In the genomic region with DNA sequence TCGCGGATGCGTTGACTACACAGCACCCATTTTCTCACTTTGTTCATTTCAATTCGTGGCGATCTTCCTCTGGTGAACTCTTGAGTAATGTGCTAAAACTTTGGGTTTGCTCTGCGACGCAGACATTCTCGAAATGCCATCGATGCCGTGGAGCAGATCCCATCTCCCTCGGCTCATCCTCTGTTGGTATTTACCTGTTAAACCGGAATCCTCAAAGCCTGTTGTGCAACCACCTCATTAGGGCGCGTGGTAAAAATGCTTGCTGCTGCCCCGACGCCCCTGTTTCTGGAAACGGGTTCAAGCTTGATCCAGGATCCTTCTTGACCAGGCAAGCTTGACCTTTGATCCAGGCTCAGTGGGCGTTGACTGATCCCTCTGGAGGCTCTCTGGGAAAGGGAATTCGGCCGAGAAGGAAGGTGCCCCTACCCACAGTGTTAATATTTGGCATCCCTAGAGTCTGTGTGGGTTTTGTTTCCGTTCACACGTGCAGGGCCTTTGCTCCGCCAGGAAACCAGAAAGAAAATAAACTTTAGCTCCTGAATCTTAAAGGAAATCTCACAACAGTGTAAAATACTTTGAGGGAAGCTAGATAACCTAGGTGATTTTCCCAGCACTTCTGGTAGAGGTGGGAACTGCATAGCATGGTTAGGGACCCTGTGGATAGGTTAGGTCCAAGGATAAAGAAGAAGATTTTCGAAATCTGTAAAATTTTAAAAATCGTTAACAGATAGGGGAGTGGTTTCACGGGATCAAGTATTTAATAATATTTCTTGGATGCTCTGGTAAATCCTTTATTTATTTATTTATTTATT, we compare ENCODE assay signal across 8 cellular contexts. TPM values are rescaled to one million over a fixed set of nuclear protein-coding genes. Genes with fewer than 3 reads are reported as not detected.
DNase-seq lines count a peak whose midpoint lies in the region; ATAC-seq and TF ChIP-seq lines count a peak whose summit lies in the region.

No MANE protein-coding gene starts in this region.

- H3K4me3 ChIP-seq in KMS-11 (IDR thresholded peaks at IDR 0.05; ENCODE audit: insufficient read depth, low read depth, low read length) (peak overlapping the region; percentile 46), endodermal cell (ENCODE audit: low read length) (peak overlapping the region; percentile 95), mononuclear cell (ENCODE audit: low read length) (peak overlapping the region; percentile 74), thoracic aorta (peak overlapping the region; percentile 89)

- no peaks in the 10 kb centered on the region for H3K9me3 Mint-ChIP-seq in endodermal cell

- peaks cover 59% of the 10 kb centered on the region for H3K79me2 ChIP-seq in KMS-11 (ENCODE audit: insufficient read depth, low read depth)

- peak overlapping the region; percentile 100 for H3K27ac Mint-ChIP-seq in endodermal cell

- H3K36me3 Mint-ChIP-seq in endodermal cell (ENCODE audit: low read depth), result peaks cover 16% of the 10 kb centered on the region

- WGBS in endodermal cell (ENCODE audit: insufficient coverage in 1 of 2, insufficient read length in 1 of 2), 2 experiments, result 0 to 2% methylated on average over 17 to 26 of the region's 26 CpGs

- ATAC-seq in thoracic aorta (ENCODE audit: insufficient number of reproducible peaks, low FRiP score, low read depth) (no peak), GM21528 (IDR thresholded peaks at IDR 0.05; ENCODE audit: low FRiP score, unreplicated experiment) (no peak), GM19397 (IDR thresholded peaks at IDR 0.05; ENCODE audit: unreplicated experiment) (no peak)

- H3K9ac ChIP-seq in KMS-11 (peak overlapping the region; percentile 99), endodermal cell (ENCODE audit: extremely low read depth, low read length, poor library complexity, severe bottlenecking) (peak overlapping the region; percentile 95)

- H3K36me3 ChIP-seq in KMS-11 (ENCODE audit: insufficient read depth) (no peaks in the 10 kb centered on the region), endodermal cell (ENCODE audit: control insufficient read depth, insufficient read depth, low read length) (peaks cover 29% of the 10 kb centered on the region), thoracic aorta (no peaks in the 10 kb centered on the region)

- H3K27ac ChIP-seq in KMS-11, result peak overlapping the region; percentile 98
- peak overlapping the region; percentile 100 for H3K27ac ChIP-seq in VCaP
- H3K27ac ChIP-seq in endodermal cell (ENCODE audit: low read depth, low read length), result peak overlapping the region; percentile 98
- peak overlapping the region; percentile 95 to 98 for H3K27ac ChIP-seq in thoracic aorta

- TF ChIP-seq CTCF in KMS-11 (conservative IDR thresholded peaks at IDR 0.05; ENCODE audit: low read depth, low read length) (no peak), VCaP (conservative IDR thresholded peaks at IDR 0.05) (peak; percentile 40; the same call in 1 of the 2 replicates), endodermal cell (conservative IDR thresholded peaks at IDR 0.05) (peak; percentile 61), thoracic aorta (IDR thresholded peaks at IDR 0.05) (no peak)

- no peaks in the 10 kb centered on the region for H3K27me3 ChIP-seq in KMS-11 (ENCODE audit: insufficient read depth, low read depth)
- H3K27me3 ChIP-seq in endodermal cell (ENCODE audit: control insufficient read depth, insufficient read depth, low read length, poor library complexity, severe bottlenecking), result no peaks in the 10 kb centered on the region
- no peaks in the 10 kb centered on the region for H3K27me3 ChIP-seq in mononuclear cell (ENCODE audit: insufficient read depth, low read length)
- H3K27me3 ChIP-seq in thoracic aorta (replicated peaks; ENCODE audit: insufficient read depth), result no peaks in the 10 kb centered on the region

- DNase-seq in G401 (ENCODE audit: low spot score) (peak; percentile 24), endodermal cell (peak; percentile 87), thoracic aorta (ENCODE audit: low spot score) (no peak)

- peaks cover 42% of the 10 kb centered on the region for H3K4me1 ChIP-seq in KMS-11 (ENCODE audit: low read depth, poor library complexity, severe bottlenecking)
- H3K4me1 ChIP-seq in endodermal cell (ENCODE audit: control insufficient read depth, insufficient read depth, low read length), result no peaks in the 10 kb centered on the region
- peaks cover 47% of the 10 kb centered on the region for H3K4me1 ChIP-seq in mononuclear cell (ENCODE audit: insufficient read depth, low read length)
- H3K4me1 ChIP-seq in thoracic aorta (ENCODE audit: control insufficient read depth in 1 of 2, low read depth in 2 of 2), result peaks cover 45 to 52% of the 10 kb centered on the region in 2 donors

- in situ Hi-C loops in G401 (cut with HindIII; ENCODE audit: low sequenced_read_pairs), result no loop called here

- H3K27me3 Mint-ChIP-seq in endodermal cell (ENCODE audit: insufficient read depth), result no peaks in the 10 kb centered on the region

- H3K9me3 ChIP-seq in endodermal cell (ENCODE audit: control insufficient read depth, low read length) (no peaks in the 10 kb centered on the region), mononuclear cell (ENCODE audit: low read depth, low read length) (no peaks in the 10 kb centered on the region), thoracic aorta (no peaks in the 10 kb centered on the region)

- H2AFZ ChIP-seq in KMS-11 (ENCODE audit: low read depth), result peak overlapping the region; percentile 91; the same call in 1 of the 2 replicates

- H4K20me1 ChIP-seq in KMS-11 (ENCODE audit: insufficient read depth), result peaks cover 32% of the 10 kb centered on the region; the same call in 1 of the 2 replicates

- H3K4me3 Mint-ChIP-seq in endodermal cell, result peak overlapping the region; percentile 94

- H3K4me2 ChIP-seq in KMS-11, result peak overlapping the region; percentile 72

- H3K4me1 Mint-ChIP-seq in endodermal cell, result peaks cover 28% of the 10 kb centered on the region

RNA-seq across cellular contexts. Expression of a gene that starts 1.0 kb away (rescaled TPM):
- total RNA-seq in G401 (2014; rRNA removed; shearing (Covaris generic)), result 89.9 and 119 TPM in 2 replicates
- total RNA-seq in endodermal cell (100 to 1,000 TPM; 188 to 192 TPM), mononuclear cell (191 TPM), thoracic aorta (100 to 1,000 TPM in 1 of 2 donors, 10 to 100 TPM in 1; 79.1 to 133 TPM)
- polyA plus RNA-seq in endodermal cell (2013, experiment 1 of 2), result 158 TPM
- 144 TPM for polyA plus RNA-seq in endodermal cell (2013, experiment 2 of 2)

Comparison
In these comparisons a context has a peak if more than half of its experiments do, and no peak if none do; other contexts are left out.
1. CTCF ChIP-seq: peak in VCaP (single experiment) and endodermal cell (single experiment); none in KMS-11 (single experiment) and thoracic aorta (single experiment).
2. Peak in every context shown above with its lines, with median percentiles within 50 percentile points of each other: H3K27ac ChIP-seq and H3K4me3 ChIP-seq.